ENCODE assay signal across 16 cellular contexts in the genomic region with DNA sequence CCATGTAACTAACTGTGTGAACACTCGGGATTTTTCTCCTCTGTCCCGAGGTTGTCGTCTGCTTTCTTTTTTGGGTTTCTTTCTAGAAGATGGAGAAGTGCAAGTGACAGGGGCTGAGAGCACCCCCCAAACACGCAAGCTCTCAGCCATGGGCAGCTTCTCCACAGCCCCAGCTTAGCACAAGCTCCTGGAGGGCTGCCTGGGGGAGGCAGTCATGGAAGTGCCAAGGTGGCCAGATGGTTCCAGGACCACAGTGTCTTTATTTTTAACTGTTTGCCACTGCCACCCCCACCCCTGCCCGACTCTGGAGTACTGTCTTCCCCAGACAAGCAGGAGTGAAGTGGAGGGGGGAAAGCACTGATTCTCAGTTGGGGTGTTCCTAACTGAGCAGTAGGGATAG. TPM values are rescaled to one million over a fixed set of nuclear protein-coding genes. Genes with fewer than 3 reads are reported as not detected.
DNase-seq lines count a peak whose midpoint lies in the region; ATAC-seq, FAIRE-seq and TF ChIP-seq lines count a peak whose summit lies in the region.
"Had no signal": no experiment of that assay in that cellular context is flagged by ENCODE, and none has a peak within 500 bp of the region (broad histone marks: within the 10 kb centered on the region; RNA-seq: fewer than 3 reads in every experiment).

No MANE protein-coding gene starts in this region.

- H3K27me3 Mint-ChIP-seq in neural progenitor cell (ENCODE audit: insufficient read depth, low read depth) (peaks cover 3% of the 10 kb centered on the region), nephron progenitor cell (ENCODE audit: low read depth, poor library complexity) (no peaks in the 10 kb centered on the region)
- H3K27me3 Mint-ChIP-seq: activated CD4-positive, alpha-beta T cell treated with anti-CD3 and anti-CD28 coated beads, Interleukin-2, amount 10 ng/mL, durations not matched to agents 7 days and 5 days had no signal

- no peak overlapping the region for H2BK120ac ChIP-seq in mesendoderm (ENCODE audit: low read depth, low read length)

- H4K5ac ChIP-seq in mesendoderm (ENCODE audit: low read length), result no peak overlapping the region

- DNase-seq in PC-3, result no peak
- DNase-seq in colonic mucosa, result no peak
- no peak for DNase-seq in mesendoderm
- DNase-seq in neural progenitor cell (ENCODE audit: low spot score), result no peak
- no peak for DNase-seq in glomerular visceral epithelial cell (ENCODE audit: extremely low spot score)
- no peak for DNase-seq in nephron progenitor cell
- no peak for DNase-seq in HTR-8/SVneo (ENCODE audit: insufficient read length, low spot score)
- DNase-seq: activated CD4-positive, alpha-beta T cell treated with anti-CD3 and anti-CD28 coated beads, Interleukin-2, amount 10 ng/mL, durations not matched to agents 7 days and 5 days; DND-41; effector CD4-positive, alpha-beta T cell; NCI-H1105 had no signal

- no peak for TF ChIP-seq CTCF in PC-3 (conservative IDR thresholded peaks at IDR 0.05; ENCODE audit: low read depth, low read length)
- no peak for TF ChIP-seq CTCF in colonic mucosa (IDR thresholded peaks at IDR 0.05)
- no peak for TF ChIP-seq CTCF in neural progenitor cell (IDR thresholded peaks at IDR 0.05)
- no peak for TF ChIP-seq CTCF in nephron progenitor cell (IDR thresholded peaks at IDR 0.05)

- H3K27ac Mint-ChIP-seq in neural progenitor cell (no peak overlapping the region), nephron progenitor cell (no peak overlapping the region)
- H3K27ac Mint-ChIP-seq: activated CD4-positive, alpha-beta T cell treated with anti-CD3 and anti-CD28 coated beads, Interleukin-2, amount 10 ng/mL, durations not matched to agents 7 days and 5 days; B cell; T-helper 2 cell treated with Interferon-gamma antibody and Interleukin-4, amounts not matched to agents 5 μg/mL and 100 μg/mL, for 36 hours had no signal

- no peak overlapping the region for H2BK15ac ChIP-seq in mesendoderm (replicated peaks; ENCODE audit: low read depth)

- H3K36me3 Mint-ChIP-seq in neural progenitor cell (peaks cover 10% of the 10 kb centered on the region), nephron progenitor cell (ENCODE audit: low read depth) (peaks cover 29% of the 10 kb centered on the region)

- H3K27me3 ChIP-seq in PC-3 (ENCODE audit: low read length) (no peaks in the 10 kb centered on the region), colonic mucosa (no peaks in the 10 kb centered on the region), mesendoderm (ENCODE audit: insufficient read depth, low read length, poor library complexity) (no peaks in the 10 kb centered on the region), stomach smooth muscle (ENCODE audit: control insufficient read depth in 1 of 2, insufficient read depth in 2 of 2, low read length in 2 of 2) (no peaks in the 10 kb centered on the region), neural progenitor cell (no peaks in the 10 kb centered on the region)

- H3K9me3 Mint-ChIP-seq in neural progenitor cell (no peaks in the 10 kb centered on the region), nephron progenitor cell (peaks cover 4% of the 10 kb centered on the region)
- H3K9me3 Mint-ChIP-seq: activated CD4-positive, alpha-beta T cell treated with anti-CD3 and anti-CD28 coated beads, Interleukin-2, amount 10 ng/mL, durations not matched to agents 7 days and 5 days; T-helper 2 cell treated with Interferon-gamma antibody and Interleukin-4, amounts not matched to agents 5 μg/mL and 100 μg/mL, for 36 hours had no signal

- no peaks in the 10 kb centered on the region for H3K36me3 ChIP-seq in PC-3 (ENCODE audit: low read depth, low read length)
- no peaks in the 10 kb centered on the region for H3K36me3 ChIP-seq in colonic mucosa
- H3K36me3 ChIP-seq in mesendoderm (ENCODE audit: control insufficient read depth, insufficient read depth, low read length), result no peaks in the 10 kb centered on the region
- H3K36me3 ChIP-seq in stomach smooth muscle (ENCODE audit: control insufficient read depth in 2 of 2, insufficient read depth in 2 of 2, low read length in 2 of 2), result peaks cover 0 to 2% of the 10 kb centered on the region in 2 donors
- H3K36me3 ChIP-seq in neural progenitor cell, result no peaks in the 10 kb centered on the region

- H3K79me1 ChIP-seq in mesendoderm (ENCODE audit: low read length), result no peaks in the 10 kb centered on the region

- H3K27ac ChIP-seq in PC-3 (ENCODE audit: low read length) (peak overlapping the region; percentile 64), colonic mucosa (peak overlapping the region; percentile 35), mesendoderm (ENCODE audit: low read depth, low read length) (no peak overlapping the region), stomach smooth muscle (ENCODE audit: low read length) (peak overlapping the region; percentile 89), neural progenitor cell (no peak overlapping the region)

- H4K20me1 ChIP-seq in PC-3 (ENCODE audit: low read length) (no peaks in the 10 kb centered on the region), neural progenitor cell (ENCODE audit: low read depth) (no peaks in the 10 kb centered on the region)

- no peaks in the 10 kb centered on the region for H3K4me1 Mint-ChIP-seq in neural progenitor cell
- peaks cover 7% of the 10 kb centered on the region for H3K4me1 Mint-ChIP-seq in nephron progenitor cell
- H3K4me1 Mint-ChIP-seq: activated CD4-positive, alpha-beta T cell treated with anti-CD3 and anti-CD28 coated beads, Interleukin-2, amount 10 ng/mL, durations not matched to agents 7 days and 5 days had no signal

- no peak overlapping the region for H2BK5ac ChIP-seq in mesendoderm (ENCODE audit: low read length)

- H3K4me3 ChIP-seq in PC-3 (ENCODE audit: low read length) (no peak overlapping the region; the same call in 1 of the 2 replicates), colonic mucosa (no peak overlapping the region), mesendoderm (ENCODE audit: low read length) (no peak overlapping the region), stomach smooth muscle (ENCODE audit: low read length in 2 of 2) (peak overlapping the region in 1 of 2 donors; percentile 57), neural progenitor cell (no peak overlapping the region)

- no peak overlapping the region for H3K4me3 Mint-ChIP-seq in neural progenitor cell
- H3K4me3 Mint-ChIP-seq in nephron progenitor cell, result no peak overlapping the region
- H3K4me3 Mint-ChIP-seq: activated CD4-positive, alpha-beta T cell treated with anti-CD3 and anti-CD28 coated beads, Interleukin-2, amount 10 ng/mL, durations not matched to agents 7 days and 5 days; B cell; T-helper 2 cell treated with Interferon-gamma antibody and Interleukin-4, amounts not matched to agents 5 μg/mL and 100 μg/mL, for 36 hours had no signal

- peaks cover 13% of the 10 kb centered on the region for H3K4me1 ChIP-seq in PC-3 (ENCODE audit: insufficient read depth, low read length)
- no peaks in the 10 kb centered on the region for H3K4me1 ChIP-seq in colonic mucosa
- no peaks in the 10 kb centered on the region for H3K4me1 ChIP-seq in mesendoderm (ENCODE audit: control insufficient read depth, low read depth, low read length)
- H3K4me1 ChIP-seq in stomach smooth muscle (ENCODE audit: control insufficient read depth, insufficient read depth, low read length), result peaks cover 14% of the 10 kb centered on the region
- H3K4me1 ChIP-seq in neural progenitor cell, result no peaks in the 10 kb centered on the region

- BruUV-seq in PC-3 (replicated peaks; lab: Mats Ljungman, UMichigan), result no TSS peak

- H3K79me2 ChIP-seq in PC-3 (ENCODE audit: low read length), result no peaks in the 10 kb centered on the region
- H3K79me2 ChIP-seq in mesendoderm (ENCODE audit: control insufficient read depth, insufficient read depth, low read length), result no peaks in the 10 kb centered on the region
- H3K79me2 ChIP-seq in neural progenitor cell (ENCODE audit: low read depth), result no peaks in the 10 kb centered on the region

- H3K56ac ChIP-seq in mesendoderm (ENCODE audit: low read length), result no peak overlapping the region

- WGBS in mesendoderm (ENCODE audit: extremely low coverage, insufficient coverage, low lambda C conversion rate), result no CpG with 5 or more reads among the region's 5 CpGs

- intact Hi-C loops in PC-3 (cut with micrococcal nuclease), result loop anchor here (10.0 kb wide), 1 partner anchor 138 kb away; no protein-coding TSS in a partner anchor
- intact Hi-C loops in colonic mucosa (cut with DNase I), result no loop called here

- POLR2A ChIA-PET in PC-3 (lab: Charles Lee; ENCODE audit: unreplicated experiment), result interaction anchor here (0.6 kb wide), 2 partner anchors 42 to 632 kb away, joined by 5 to 7 read pairs; no protein-coding TSS in a partner anchor

- H4K8ac ChIP-seq in mesendoderm (ENCODE audit: low read depth, low read length), result no peak overlapping the region

- H3K9me3 ChIP-seq in PC-3 (ENCODE audit: low read length) (no peaks in the 10 kb centered on the region), colonic mucosa (no peaks in the 10 kb centered on the region), stomach smooth muscle (ENCODE audit: control insufficient read depth in 2 of 2, low read length in 2 of 2) (no peaks in the 10 kb centered on the region), neural progenitor cell (ENCODE audit: low read depth) (no peaks in the 10 kb centered on the region)

- peak overlapping the region; percentile 64; the same call in 1 of the 2 replicates for H3K4me2 ChIP-seq in PC-3 (ENCODE audit: low read length)
- H3K4me2 ChIP-seq in mesendoderm (ENCODE audit: low read length), result no peak overlapping the region
- no peak overlapping the region for H3K4me2 ChIP-seq in neural progenitor cell

- H3K9ac ChIP-seq in PC-3 (ENCODE audit: low read length) (no peak overlapping the region), colonic mucosa (ENCODE audit: low read depth in 2 of 2, low read length in 2 of 2) (no peak overlapping the region), mesendoderm (ENCODE audit: low read length) (no peak overlapping the region), stomach smooth muscle (ENCODE audit: low read length in 2 of 2) (peak overlapping the region; percentile 36 to 63), neural progenitor cell (no peak overlapping the region)

- no peak overlapping the region for H3K23ac ChIP-seq in mesendoderm (ENCODE audit: low read length)

- H3K18ac ChIP-seq in mesendoderm (ENCODE audit: low read length), result peak overlapping the region; percentile 18

- H2AK5ac ChIP-seq in mesendoderm (ENCODE audit: low read length), result no peak overlapping the region

- no peaks in the 10 kb centered on the region for H3K9me2 ChIP-seq in PC-3 (replicated peaks; ENCODE audit: low read length)

- H2AFZ ChIP-seq in PC-3 (ENCODE audit: low read length), result no peak overlapping the region
- no peak overlapping the region for H2AFZ ChIP-seq in neural progenitor cell (replicated peaks)

- H3F3A ChIP-seq in PC-3 (ENCODE audit: low read length, unreplicated experiment) (no peaks in the 10 kb centered on the region), neural progenitor cell (ENCODE audit: low read depth) (no peaks in the 10 kb centered on the region)

- no peak for ATAC-seq in PC-3
- ATAC-seq: left lobe of liver had no signal

- no peak for FAIRE-seq in HTR-8/SVneo (lab: Jason Lieb, UNC)

- H3K4ac ChIP-seq in mesendoderm (ENCODE audit: low read depth, low read length), result no peak overlapping the region

- CTCF ChIA-PET in PC-3 (lab: Charles Lee), result no interaction called here

RNA-seq across cellular contexts. Expression of a gene that starts 58.2 kb away (rescaled TPM):
- not detected in 2 replicates for total RNA-seq in PC-3 (2014; rRNA removed)
- total RNA-seq in colonic mucosa, result 1 to 10 TPM; 1.2 to 2.7 TPM
- polyA plus RNA-seq in mesendoderm (2013, experiment 1 of 2), result 0.56 TPM
- 0.59 TPM for polyA plus RNA-seq in mesendoderm (2013, experiment 2 of 2)
- total RNA-seq in neural progenitor cell (ENCODE audit: low replicate concordance), result 1.8 and 1.9 TPM in 2 replicates
- total RNA-seq: left lobe of liver, NCI-H460 had no signal

Comparison
In these comparisons a context has a peak if more than half of its experiments do, and no peak if none do; other contexts are left out.
1. H3K27ac ChIP-seq: peak in PC-3 (single experiment), colonic mucosa (single experiment) and stomach smooth muscle (single experiment); none in mesendoderm (single experiment) and neural progenitor cell (single experiment).
2. H3K9ac ChIP-seq: peak in stomach smooth muscle (2 of 2); none in PC-3 (single experiment), colonic mucosa (0 of 2), mesendoderm (single experiment) and neural progenitor cell (single experiment).